Comparison of ENCODE assay signal across 19 cellular contexts in genomic region chr16:58506241-58507194, GRCh38. TPM values are rescaled to one million over a fixed set of nuclear protein-coding genes. Genes with fewer than 3 reads are reported as not detected.
DNase-seq lines count a peak whose midpoint lies in the region; ATAC-seq and TF ChIP-seq lines count a peak whose summit lies in the region.
"Had no signal": no experiment of that assay in that cellular context is flagged by ENCODE, and none has a peak within 500 bp of the region (broad histone marks: within the 10 kb centered on the region; RNA-seq: fewer than 3 reads in every experiment).

No MANE protein-coding gene starts in this region.

- CTCF ChIA-PET in WTC11 (lab: Charles Lee): interaction anchor here (0.6 to 3.0 kb wide), 8 partner anchors 11 to 250 kb away, joined by 3 to 16 read pairs (median 4); no protein-coding TSS in a partner anchor

- H3K4me3 Mint-ChIP-seq in WTC11: no peak overlapping the region
- no peak overlapping the region for H3K4me3 Mint-ChIP-seq in neural progenitor cell
- H3K4me3 Mint-ChIP-seq: activated naive CD4-positive, alpha-beta T cell treated with anti-CD3 and anti-CD28 coated beads for 36 hours; T-helper 1 cell treated with Interleukin-12 subunit alpha and Interleukin-12 subunit beta and Interleukin-4 antibody, amounts not matched to agents 30 μg/mL and 1 μg/mL, for 36 hours had no signal

- H4K20me1 ChIP-seq in neural progenitor cell (ENCODE audit: low read depth): peaks cover under 1% of the 10 kb centered on the region

- H3K4me3 ChIP-seq in neural progenitor cell: no peak overlapping the region
- H3K4me3 ChIP-seq: colonic mucosa, left lung, pancreas had no signal

- in situ Hi-C loops in GM13976 (cut with MboI; ENCODE audit: low sequenced_read_pairs, unreplicated experiment): loop anchor here (10.0 kb wide), 1 partner anchor 248 kb away; no protein-coding TSS in a partner anchor

- H3K9me3 Mint-ChIP-seq in WTC11 (no peaks in the 10 kb centered on the region), neural progenitor cell (no peaks in the 10 kb centered on the region)
- H3K9me3 Mint-ChIP-seq: activated naive CD4-positive, alpha-beta T cell treated with anti-CD3 and anti-CD28 coated beads for 36 hours; T-helper 1 cell treated with Interleukin-12 subunit alpha and Interleukin-12 subunit beta and Interleukin-4 antibody, amounts not matched to agents 30 μg/mL and 1 μg/mL, for 36 hours had no signal

- ATAC-seq in WTC11 (peak; percentile 3; the same call in 1 of the 2 replicates), esophagus mucosa (no peak)
- ATAC-seq: left lung, pancreas had no signal

- H3K27ac Mint-ChIP-seq in WTC11 (no peak overlapping the region), neural progenitor cell (peak overlapping the region; percentile 93)
- H3K27ac Mint-ChIP-seq: activated naive CD4-positive, alpha-beta T cell treated with anti-CD3 and anti-CD28 coated beads for 36 hours; T-helper 1 cell treated with Interleukin-12 subunit alpha and Interleukin-12 subunit beta and Interleukin-4 antibody, amounts not matched to agents 30 μg/mL and 1 μg/mL, for 36 hours had no signal

- H3K27me3 Mint-ChIP-seq in WTC11 (ENCODE audit: low read depth) (peaks cover 32% of the 10 kb centered on the region), neural progenitor cell (ENCODE audit: insufficient read depth, low read depth) (peaks cover 7% of the 10 kb centered on the region)

- H2AFZ ChIP-seq in neural progenitor cell (replicated peaks): no peak overlapping the region

- no peak overlapping the region for H3K9ac ChIP-seq in neural progenitor cell

- TF ChIP-seq CTCF in GM13976 (IDR thresholded peaks at IDR 0.05; ENCODE audit: borderline replicate concordance, control extremely low read depth, extremely low read depth, insufficient read depth, missing control alignments) (no peak), WTC11 (IDR thresholded peaks at IDR 0.05) (no peak), neural progenitor cell (IDR thresholded peaks at IDR 0.05) (no peak)

- DNase-seq in D341Med (ENCODE audit: low spot score) (peak; percentile 27), GM13976 (ENCODE audit: low spot score) (peak; percentile 15), WTC11 (ENCODE audit: low spot score) (no peak), neural progenitor cell (ENCODE audit: low spot score) (no peak), NCI-H526 (lab: John Stamatoyannopoulos, UW) (no peak), NCI-H1092 (lab: John Stamatoyannopoulos, UW) (no peak)
- DNase-seq: activated CD4-positive, alpha-beta T cell treated with anti-CD3 and anti-CD28 coated beads for 1 hour; activated CD8-positive, alpha-beta memory T cell treated with anti-CD3 and anti-CD28 coated beads, Interleukin-2, amount 50 U/mL, for 4 hours; activated naive CD4-positive, alpha-beta T cell treated with anti-CD3 and anti-CD28 coated beads for 36 hours; colonic mucosa; foreskin fibroblast; GOT3; NCI-H1417; SHP77 treated with DMSO at 0.1 percent for 48 hours; small intestine had no signal

- no peak overlapping the region for H3K4me2 ChIP-seq in neural progenitor cell

- POLR2A ChIA-PET in WTC11 (lab: Charles Lee): interaction anchor here (0.5 kb wide), 1 partner anchor 8 kb away, joined by 3 read pairs; no protein-coding TSS in a partner anchor

- peaks cover 9% of the 10 kb centered on the region for H3K4me1 Mint-ChIP-seq in WTC11
- H3K4me1 Mint-ChIP-seq in neural progenitor cell: peaks cover 6% of the 10 kb centered on the region

- no peaks in the 10 kb centered on the region for H3K36me3 ChIP-seq in neural progenitor cell
- H3K36me3 ChIP-seq: colonic mucosa, left lung, pancreas had no signal

- H3K9me3 ChIP-seq in neural progenitor cell (ENCODE audit: low read depth): no peaks in the 10 kb centered on the region
- H3K9me3 ChIP-seq: colonic mucosa, left lung, pancreas had no signal

- H3F3A ChIP-seq in neural progenitor cell (ENCODE audit: low read depth): no peaks in the 10 kb centered on the region

- H3K27me3 ChIP-seq in neural progenitor cell: peaks cover 15% of the 10 kb centered on the region
- H3K27me3 ChIP-seq: pancreas had no signal

- H3K27ac ChIP-seq in neural progenitor cell: no peak overlapping the region
- H3K27ac ChIP-seq: colonic mucosa, left lung, pancreas had no signal

- H3K36me3 Mint-ChIP-seq in WTC11: no peaks in the 10 kb centered on the region
- H3K36me3 Mint-ChIP-seq in neural progenitor cell: no peaks in the 10 kb centered on the region

- H3K4me1 ChIP-seq in neural progenitor cell: no peaks in the 10 kb centered on the region

- no peaks in the 10 kb centered on the region for H3K79me2 ChIP-seq in neural progenitor cell (ENCODE audit: low read depth)

TF ChIP-seq in WTC11, 78 proteins besides CTCF, POLR2A, EP300 and RAD21:
- TF ChIP-seq MXD4 (CRISPR knock-in tag; IDR thresholded peaks at IDR 0.05; ENCODE audit: borderline replicate concordance) (no peak), NR3C1 (CRISPR knock-in tag; conservative IDR thresholded peaks at IDR 0.05; ENCODE audit: low read depth) (no peak), GABPB1 (CRISPR knock-in tag; IDR thresholded peaks at IDR 0.05) (no peak)

RNA-seq across cellular contexts. Expression of gene NDRG4, which starts 6.6 kb away (rescaled TPM):
- total RNA-seq in WTC11 (2021): 20.5 to 24.6 TPM (median 23.1 TPM) in 3 replicates
- total RNA-seq in neural progenitor cell (ENCODE audit: low replicate concordance): 14.6 and 18.8 TPM in 2 replicates
- 31.6 TPM for total RNA-seq in esophagus mucosa

RNA-seq across cellular contexts. Expression of gene SETD6, which starts 8.8 kb away (rescaled TPM):
- total RNA-seq in WTC11 (2021) (34.0 to 41.1 TPM (median 35.0 TPM) in 3 replicates), neural progenitor cell (ENCODE audit: low replicate concordance) (25.0 and 34.8 TPM in 2 replicates), esophagus mucosa (11.7 TPM)

Comparison
In these comparisons a context has a peak if more than half of its experiments do, and no peak if none do; other contexts are left out.
1. DNase-seq: peak in D341Med (single experiment) and GM13976 (single experiment); none in WTC11 (single experiment), neural progenitor cell (single experiment), NCI-H526 (0 of 2) and NCI-H1092 (single experiment).